ENCODE assay signal across 8 cellular contexts in genomic region chr11:65474851-65475250, GRCh38. TPM values are rescaled to one million over a fixed set of nuclear protein-coding genes. Genes with fewer than 3 reads are reported as not detected.
DNase-seq lines count a peak whose midpoint lies in the region; ATAC-seq, FAIRE-seq and TF ChIP-seq lines count a peak whose summit lies in the region.
"Not testable (repeated sequence)": the region's sequence is repeated elsewhere in the genome, so short reads cannot be mapped to it uniquely, and the experiment has no call there.

No MANE protein-coding gene starts in this region.

- not testable (repeated sequence) for H2AFZ ChIP-seq in osteoblast (ENCODE audit: low read length)

- not testable (repeated sequence) for H4K20me1 ChIP-seq in osteoblast (ENCODE audit: insufficient read depth, low read length)

- H3K4me3 Mint-ChIP-seq in CD4-positive, CD25-positive, alpha-beta regulatory T cell, result peak overlapping the region; percentile 36 to 93 (median 72)
- H3K4me3 Mint-ChIP-seq in activated T-helper 17 cell treated with anti-CD3 and anti-CD28 coated beads, Interleukin-2, amount 50 U/mL, for 72 hours, result peak overlapping the region; percentile 27

- ATAC-seq in CD4-positive, CD25-positive, alpha-beta regulatory T cell (ENCODE audit: low read depth in 2 of 2); activated T-helper 17 cell treated with anti-CD3 and anti-CD28 coated beads, Interleukin-2, amount 50 U/mL, for 72 hours (replicated peaks): not testable (repeated sequence)

- peak overlapping the region in 2 of 3 donors; percentile 62 to 65 for H3K27ac Mint-ChIP-seq in CD4-positive, CD25-positive, alpha-beta regulatory T cell
- not testable (repeated sequence) for H3K27ac Mint-ChIP-seq in activated T-helper 17 cell treated with anti-CD3 and anti-CD28 coated beads, Interleukin-2, amount 50 U/mL, for 72 hours

- not testable (repeated sequence) for TF ChIP-seq CTCF in kidney (IDR thresholded peaks at IDR 0.05; ENCODE audit: borderline replicate concordance, extremely low read depth, insufficient read depth); osteoblast (IDR thresholded peaks at IDR 0.05; ENCODE audit: extremely low read depth, low read depth, low read length); tibial artery (IDR thresholded peaks at IDR 0.05)

- intact Hi-C loops in kidney (cut with DNase I), result not testable (repeated sequence)
- intact Hi-C loops in tibial artery (cut with DNase I; ENCODE audit: low total_unique reads), result loop anchor here (5.0 kb wide), 2 partner anchors 32 to 53 kb away; partner anchors contain the start of gene NEAT1

- H3K9me3 ChIP-seq in CD4-positive, CD25-positive, alpha-beta regulatory T cell (ENCODE audit: control insufficient read depth in 2 of 2, low read length in 2 of 2); kidney (ENCODE audit: control insufficient read depth in 1 of 2, low read length in 2 of 2); osteoblast (ENCODE audit: low read depth, low read length); tibial artery: not testable (repeated sequence)

- H3K9ac ChIP-seq in kidney (ENCODE audit: low read length in 2 of 2), result not testable (repeated sequence)

- peak overlapping the region; percentile 5 for H3K27ac ChIP-seq in CD4-positive, CD25-positive, alpha-beta regulatory T cell (ENCODE audit: insufficient read depth, low read length, poor library complexity, severe bottlenecking)
- H3K27ac ChIP-seq in epithelial cell of prostate (peak overlapping the region; percentile 99), kidney (ENCODE audit: low read depth in 2 of 2, low read length in 2 of 2) (peak overlapping the region in 1 of 2 donors; percentile 27), osteoblast (ENCODE audit: low read depth, low read length) (peak overlapping the region; percentile 55), tibial artery (peak overlapping the region; percentile 95 to 100)

- DNase-seq in CD4-positive, CD25-positive, alpha-beta regulatory T cell; epithelial cell of prostate (ENCODE audit: low read depth, low spot score); osteoblast (ENCODE audit: insufficient read length, low spot score, missing footprints); tibial artery: not testable (repeated sequence)
- peak; percentile 69 for DNase-seq in NCI-H146 treated with DMSO at 0.1 percent for 48 hours (lab: John Stamatoyannopoulos, UW; ENCODE audit: unreplicated experiment)
- peak; percentile 18 for DNase-seq in kidney

- not testable (repeated sequence) for H3K27me3 ChIP-seq in CD4-positive, CD25-positive, alpha-beta regulatory T cell (ENCODE audit: control insufficient read depth, insufficient read depth, low read length); osteoblast (ENCODE audit: insufficient read depth, low read length); tibial artery

- not testable (repeated sequence) for FAIRE-seq in kidney (lab: Jason Lieb, UNC)

- H3K4me3 ChIP-seq in CD4-positive, CD25-positive, alpha-beta regulatory T cell (ENCODE audit: low read depth, low read length); kidney (ENCODE audit: low read length in 2 of 2); osteoblast (ENCODE audit: insufficient read depth, low read length); tibial artery: not testable (repeated sequence)

- H3K4me1 Mint-ChIP-seq in CD4-positive, CD25-positive, alpha-beta regulatory T cell, result peaks cover 10 to 37% (median 16%) of the 10 kb centered on the region in 4 donors
- H3K4me1 Mint-ChIP-seq in activated T-helper 17 cell treated with anti-CD3 and anti-CD28 coated beads, Interleukin-2, amount 50 U/mL, for 72 hours, result peaks cover 11% of the 10 kb centered on the region

- not testable (repeated sequence) for H3K36me3 ChIP-seq in CD4-positive, CD25-positive, alpha-beta regulatory T cell (ENCODE audit: control insufficient read depth, insufficient read depth, low read length); kidney (ENCODE audit: control insufficient read depth in 1 of 2, insufficient read depth in 2 of 2, low read length in 2 of 2); osteoblast (ENCODE audit: insufficient read depth, low read length); tibial artery

- H3K79me2 ChIP-seq in osteoblast (ENCODE audit: insufficient read depth, low read length), result peaks cover 79% of the 10 kb centered on the region

- H3K27me3 Mint-ChIP-seq in CD4-positive, CD25-positive, alpha-beta regulatory T cell; activated T-helper 17 cell treated with anti-CD3 and anti-CD28 coated beads, Interleukin-2, amount 50 U/mL, for 72 hours: not testable (repeated sequence)

- peaks cover 38% of the 10 kb centered on the region for H3K4me1 ChIP-seq in CD4-positive, CD25-positive, alpha-beta regulatory T cell (ENCODE audit: control insufficient read depth, insufficient read depth, low read length, poor library complexity, severe bottlenecking)
- H3K4me1 ChIP-seq in kidney (ENCODE audit: control insufficient read depth in 1 of 2, insufficient read depth in 1 of 2, low read depth in 1 of 2, low read length in 2 of 2) (peaks cover 18 to 33% of the 10 kb centered on the region in 2 donors), osteoblast (ENCODE audit: insufficient read depth, low read length) (peaks cover 48% of the 10 kb centered on the region), tibial artery (peaks cover 0 to 82% (median 55%) of the 10 kb centered on the region in 4 donors)

- not testable (repeated sequence) for H3K9me3 Mint-ChIP-seq in CD4-positive, CD25-positive, alpha-beta regulatory T cell; activated T-helper 17 cell treated with anti-CD3 and anti-CD28 coated beads, Interleukin-2, amount 50 U/mL, for 72 hours

- peak; percentile 26; the same call in 1 of the 2 replicates for TF ChIP-seq POLR2A in Raji (IDR thresholded peaks at IDR 0.05; ENCODE audit: insufficient read depth, low read depth, low read length)

- not testable (repeated sequence) for H3K36me3 Mint-ChIP-seq in CD4-positive, CD25-positive, alpha-beta regulatory T cell
- peaks cover 16% of the 10 kb centered on the region for H3K36me3 Mint-ChIP-seq in activated T-helper 17 cell treated with anti-CD3 and anti-CD28 coated beads, Interleukin-2, amount 50 U/mL, for 72 hours (ENCODE audit: low read depth)

- not testable (repeated sequence) for H3K4me2 ChIP-seq in osteoblast (ENCODE audit: insufficient read depth, low read length)

RNA-seq across cellular contexts. Expression of gene MALAT1, which starts 24.0 kb away (rescaled TPM):
- total RNA-seq in CD4-positive, CD25-positive, alpha-beta regulatory T cell, result 36,047 TPM
- 1,000 to 10,000 TPM; 2,329 to 3,603 (median 2,794) TPM for polyA plus RNA-seq in CD4-positive, CD25-positive, alpha-beta regulatory T cell
- total RNA-seq in activated T-helper 17 cell treated with anti-CD3 and anti-CD28 coated beads, Interleukin-2, amount 50 U/mL, for 72 hours, result over 10,000 TPM in 1 of 2 donors, 1,000 to 10,000 TPM in 1; 5,547 to 22,796 TPM
- total RNA-seq in kidney (15,262 TPM), osteoblast (19,002 and 21,612 TPM in 2 replicates)
- 219 TPM for polyA plus RNA-seq in kidney (ENCODE audit: insufficient read depth, low read depth, low replicate concordance)

RNA-seq across cellular contexts. Expression of gene SCYL1, which starts 50.0 kb away (rescaled TPM):
- 59.0 TPM for total RNA-seq in CD4-positive, CD25-positive, alpha-beta regulatory T cell
- 10 to 100 TPM; 24.3 to 31.2 (median 29.0) TPM for polyA plus RNA-seq in CD4-positive, CD25-positive, alpha-beta regulatory T cell
- 10 to 100 TPM; 80.4 to 86.8 TPM for total RNA-seq in activated T-helper 17 cell treated with anti-CD3 and anti-CD28 coated beads, Interleukin-2, amount 50 U/mL, for 72 hours
- total RNA-seq in kidney, result 72.2 TPM
- polyA plus RNA-seq in kidney (ENCODE audit: insufficient read depth, low read depth, low replicate concordance), result 78.9 TPM
- 109 and 115 TPM in 2 replicates for total RNA-seq in osteoblast

RNA-seq across cellular contexts. Expression of gene NEAT1, which starts 52.3 kb away (rescaled TPM):
- 890 TPM for total RNA-seq in CD4-positive, CD25-positive, alpha-beta regulatory T cell
- polyA plus RNA-seq in CD4-positive, CD25-positive, alpha-beta regulatory T cell, result 1 to 10 TPM; 1.4 to 3.1 (median 1.9) TPM
- total RNA-seq in activated T-helper 17 cell treated with anti-CD3 and anti-CD28 coated beads, Interleukin-2, amount 50 U/mL, for 72 hours, result 1,000 to 10,000 TPM in 1 of 2 donors, 100 to 1,000 TPM in 1; 823 to 2,912 TPM
- 1,006 TPM for total RNA-seq in kidney
- 595 TPM for polyA plus RNA-seq in kidney (ENCODE audit: insufficient read depth, low read depth, low replicate concordance)
- total RNA-seq in osteoblast, result 818 and 1,122 TPM in 2 replicates
